In genomic region chr10:11237571-11237970, GRCh38 we compare ENCODE assay signal across 11 cellular contexts.
DNase-seq lines count a peak whose midpoint lies in the region; ATAC-seq and TF ChIP-seq lines count a peak whose summit lies in the region.
"Had no signal": no experiment of that assay in that cellular context is flagged by ENCODE, and none has a peak within 500 bp of the region (broad histone marks: within the 10 kb centered on the region; RNA-seq: fewer than 3 reads in every experiment).

No MANE protein-coding gene starts in this region.

- no peaks in the 10 kb centered on the region for H3K36me3 ChIP-seq in trophoblast cell (ENCODE audit: control insufficient read depth in 1 of 2, insufficient read depth in 2 of 2, low read length in 2 of 2)
- H3K36me3 ChIP-seq in mesendoderm (ENCODE audit: control insufficient read depth, insufficient read depth, low read length) = no peaks in the 10 kb centered on the region
- H3K36me3 ChIP-seq: ovary had no signal

- H3K79me1 ChIP-seq in H9 (ENCODE audit: insufficient read depth, low read depth, low read length, poor library complexity, severe bottlenecking) = no peaks in the 10 kb centered on the region
- H3K79me1 ChIP-seq in trophoblast cell (ENCODE audit: low read length) = no peaks in the 10 kb centered on the region
- H3K79me1 ChIP-seq in mesendoderm (ENCODE audit: low read length) = no peaks in the 10 kb centered on the region

- POLR2A ChIA-PET in activated CD4-positive, alpha-beta memory T cell treated with anti-CD3 and anti-CD28 coated beads, Interleukin-2, amount 10 ng/mL, durations not matched to agents 7 days and 5 days (lab: Charles Lee) = interaction anchor here (0.7 to 9.7 kb wide), 7 partner anchors 8 to 73 kb away, joined by 3 to 106 read pairs (median 7); no protein-coding TSS in a partner anchor

- H3K18ac ChIP-seq in H9 (ENCODE audit: insufficient read length, low read depth, low read length) (no peak overlapping the region), trophoblast cell (ENCODE audit: low read length) (no peak overlapping the region), mesendoderm (ENCODE audit: low read length) (no peak overlapping the region)

- no peak overlapping the region for H3K56ac ChIP-seq in H9 (ENCODE audit: insufficient read length, low read depth, low read length)
- no peak overlapping the region for H3K56ac ChIP-seq in mesendoderm (ENCODE audit: low read length)

- no peaks in the 10 kb centered on the region for H3K27me3 Mint-ChIP-seq in H9 (ENCODE audit: low read depth)
- no peaks in the 10 kb centered on the region for H3K27me3 Mint-ChIP-seq in activated CD4-positive, alpha-beta memory T cell treated with anti-CD3 and anti-CD28 coated beads, Interleukin-2, amount 10 ng/mL, durations not matched to agents 7 days and 5 days

- CTCF ChIA-PET in activated CD4-positive, alpha-beta memory T cell treated with anti-CD3 and anti-CD28 coated beads, Interleukin-2, amount 10 ng/mL, durations not matched to agents 7 days and 5 days (lab: Charles Lee) = interaction anchor here (4.5 kb wide), 1 partner anchor 11 kb away, joined by 21 read pairs; no protein-coding TSS in a partner anchor

- H3K27ac Mint-ChIP-seq in H9 = no peak overlapping the region
- peak overlapping the region; percentile 71 for H3K27ac Mint-ChIP-seq in activated CD4-positive, alpha-beta memory T cell treated with anti-CD3 and anti-CD28 coated beads, Interleukin-2, amount 10 ng/mL, durations not matched to agents 7 days and 5 days

- H2AFZ ChIP-seq in H9 (ENCODE audit: low read length) (no peak overlapping the region), trophoblast cell (ENCODE audit: insufficient read depth, low read length, poor library complexity) (no peak overlapping the region)

- H3K4me2 ChIP-seq in H9 (ENCODE audit: insufficient read depth, insufficient read length, low read length) (no peak overlapping the region), trophoblast cell (ENCODE audit: low read length) (no peak overlapping the region), mesendoderm (ENCODE audit: low read length) (no peak overlapping the region)

- H3K4ac ChIP-seq in H9 (ENCODE audit: low read depth, low read length) = no peak overlapping the region
- H3K4ac ChIP-seq in trophoblast cell (ENCODE audit: low read depth, low read length) = no peak overlapping the region
- H3K4ac ChIP-seq in mesendoderm (ENCODE audit: low read depth, low read length) = no peak overlapping the region

- H4K12ac ChIP-seq in trophoblast cell (ENCODE audit: low read depth, low read length) = no peak overlapping the region

- no peak overlapping the region for H3K4me3 Mint-ChIP-seq in H9
- H3K4me3 Mint-ChIP-seq in activated CD4-positive, alpha-beta memory T cell treated with anti-CD3 and anti-CD28 coated beads, Interleukin-2, amount 10 ng/mL, durations not matched to agents 7 days and 5 days = no peak overlapping the region

- ATAC-seq in GM18870 (IDR thresholded peaks at IDR 0.05; ENCODE audit: unreplicated experiment) (peak; percentile 32), GM18517 (IDR thresholded peaks at IDR 0.05; ENCODE audit: unreplicated experiment) (no peak)

- no peaks in the 10 kb centered on the region for H3K27me3 ChIP-seq in H9 (ENCODE audit: insufficient read depth, low read length)
- no peaks in the 10 kb centered on the region for H3K27me3 ChIP-seq in trophoblast cell (ENCODE audit: insufficient read depth, low read length)
- H3K27me3 ChIP-seq in mesendoderm (ENCODE audit: insufficient read depth, low read length, poor library complexity) = no peaks in the 10 kb centered on the region
- H3K27me3 ChIP-seq: ovary had no signal

- DNase-seq in H9 (no peak), trophoblast cell (no peak), mesendoderm (no peak), GOT3 (lab: John Stamatoyannopoulos, UW) (no peak), NCI-H524 treated with DMSO at 0.1 percent for 48 hours (lab: John Stamatoyannopoulos, UW) (no peak)
- peak; percentile 36 for DNase-seq in activated CD4-positive, alpha-beta memory T cell treated with anti-CD3 and anti-CD28 coated beads, Interleukin-2, amount 10 ng/mL, durations not matched to agents 7 days and 5 days
- DNase-seq: IMR-90, NCI-H226, ovary had no signal

- H4K91ac ChIP-seq in H9 (ENCODE audit: insufficient read length, low read depth, low read length) (no peak overlapping the region), trophoblast cell (ENCODE audit: low read depth, low read length) (no peak overlapping the region)

- H3K9me3 Mint-ChIP-seq in H9 = no peaks in the 10 kb centered on the region
- H3K9me3 Mint-ChIP-seq in activated CD4-positive, alpha-beta memory T cell treated with anti-CD3 and anti-CD28 coated beads, Interleukin-2, amount 10 ng/mL, durations not matched to agents 7 days and 5 days = no peaks in the 10 kb centered on the region

- peak overlapping the region; percentile 72 for H3K14ac ChIP-seq in H9 (ENCODE audit: insufficient read depth, low read length)
- no peak overlapping the region for H3K14ac ChIP-seq in trophoblast cell (ENCODE audit: low read length)

- H3K36me3 Mint-ChIP-seq in H9 (ENCODE audit: insufficient read depth in 1 of 3, low read depth in 3 of 3) = no peaks in the 10 kb centered on the region; a peak in 1 of 7 replicates
- peaks cover 80% of the 10 kb centered on the region for H3K36me3 Mint-ChIP-seq in activated CD4-positive, alpha-beta memory T cell treated with anti-CD3 and anti-CD28 coated beads, Interleukin-2, amount 10 ng/mL, durations not matched to agents 7 days and 5 days (ENCODE audit: low read depth)

- peaks cover 4% of the 10 kb centered on the region for H3K23me2 ChIP-seq in H9 (ENCODE audit: insufficient read length, low read depth, low read length, poor library complexity, severe bottlenecking)

- H3K27ac ChIP-seq in H9 (ENCODE audit: insufficient read length, low read depth, low read length) = no peak overlapping the region
- H3K27ac ChIP-seq in trophoblast cell (ENCODE audit: low read depth, low read length) = no peak overlapping the region
- H3K27ac ChIP-seq in mesendoderm (ENCODE audit: low read depth, low read length) = no peak overlapping the region
- H3K27ac ChIP-seq: ovary had no signal

- no peak overlapping the region for H2BK20ac ChIP-seq in H9 (ENCODE audit: low read depth, low read length, poor library complexity, severe bottlenecking)

- H2BK120ac ChIP-seq in H9 (ENCODE audit: low read depth, low read length, poor library complexity, severe bottlenecking) (no peak overlapping the region), trophoblast cell (ENCODE audit: insufficient read depth, low read length, poor library complexity) (no peak overlapping the region), mesendoderm (ENCODE audit: low read depth, low read length) (no peak overlapping the region)

- no peak overlapping the region for H2BK15ac ChIP-seq in H9 (ENCODE audit: low read depth, low read length)
- no peak overlapping the region for H2BK15ac ChIP-seq in mesendoderm (replicated peaks; ENCODE audit: low read depth)

- H3T11ph ChIP-seq in H9 (ENCODE audit: low read length) = no peak overlapping the region

- H3K4me1 ChIP-seq in H9 (ENCODE audit: insufficient read depth, low read length) (no peaks in the 10 kb centered on the region), trophoblast cell (ENCODE audit: control insufficient read depth in 1 of 2, insufficient read depth in 2 of 2, low read length in 2 of 2) (no peaks in the 10 kb centered on the region), mesendoderm (ENCODE audit: control insufficient read depth, low read depth, low read length) (no peaks in the 10 kb centered on the region)

- no peak overlapping the region for H3K9ac ChIP-seq in H9 (ENCODE audit: extremely low read depth, insufficient read length, low read length)
- H3K9ac ChIP-seq in trophoblast cell (ENCODE audit: low read length) = no peak overlapping the region
- H3K9ac ChIP-seq in mesendoderm (ENCODE audit: low read length) = no peak overlapping the region

- no peak for TF ChIP-seq CTCF in H9 (conservative IDR thresholded peaks at IDR 0.05)

- WGBS in H9 (ENCODE audit: extremely low coverage, insufficient read length, low lambda C conversion rate) = no CpG with 5 or more reads among the region's 7 CpGs
- no CpG with 5 or more reads among the region's 7 CpGs for WGBS in trophoblast cell (ENCODE audit: extremely low coverage, insufficient coverage, insufficient read length)
- no CpG with 5 or more reads among the region's 7 CpGs for WGBS in mesendoderm (ENCODE audit: extremely low coverage, insufficient coverage, low lambda C conversion rate)

- H2BK12ac ChIP-seq in H9 (ENCODE audit: insufficient read length, low read depth, low read length) = no peak overlapping the region
- H2BK12ac ChIP-seq in trophoblast cell (ENCODE audit: low read length) = no peak overlapping the region

- H4K5ac ChIP-seq in H9 (ENCODE audit: insufficient read length, low read depth, low read length) (no peak overlapping the region), mesendoderm (ENCODE audit: low read length) (no peak overlapping the region)

- H4K20me1 ChIP-seq in H9 (ENCODE audit: control insufficient read depth, insufficient read depth, insufficient read length) = no peaks in the 10 kb centered on the region

- H3K23ac ChIP-seq in H9 (ENCODE audit: insufficient read length, low read depth, low read length) = no peak overlapping the region
- peak overlapping the region; percentile 5 for H3K23ac ChIP-seq in trophoblast cell (ENCODE audit: low read length)
- no peak overlapping the region for H3K23ac ChIP-seq in mesendoderm (ENCODE audit: low read length)

- H2BK5ac ChIP-seq in H9 (ENCODE audit: insufficient read length, low read length) (no peak overlapping the region), trophoblast cell (ENCODE audit: low read depth, low read length, poor library complexity) (no peak overlapping the region), mesendoderm (ENCODE audit: low read length) (no peak overlapping the region)

- peaks cover 0 to 1% of the 10 kb centered on the region in 2 experiments; a peak in 1 of 4 replicates for H3K4me1 Mint-ChIP-seq in H9
- peaks cover 90% of the 10 kb centered on the region for H3K4me1 Mint-ChIP-seq in activated CD4-positive, alpha-beta memory T cell treated with anti-CD3 and anti-CD28 coated beads, Interleukin-2, amount 10 ng/mL, durations not matched to agents 7 days and 5 days

- H3K4me3 ChIP-seq in trophoblast cell (ENCODE audit: low read depth, low read length) = no peak overlapping the region
- no peak overlapping the region for H3K4me3 ChIP-seq in mesendoderm (ENCODE audit: low read length)
- H3K4me3 ChIP-seq: ovary had no signal

- H4K8ac ChIP-seq in H9 (replicated peaks; ENCODE audit: insufficient read length, low read depth, low read length) (no peak overlapping the region), trophoblast cell (ENCODE audit: low read depth, low read length) (no peak overlapping the region), mesendoderm (ENCODE audit: low read depth, low read length) (no peak overlapping the region)

- H3K9me3 ChIP-seq in H9 (ENCODE audit: control insufficient read depth, low read depth, low read length) = no peaks in the 10 kb centered on the region
- H3K9me3 ChIP-seq in trophoblast cell (ENCODE audit: insufficient read depth, low read depth, low read length) = no peaks in the 10 kb centered on the region
- H3K9me3 ChIP-seq: ovary had no signal

- H2AK5ac ChIP-seq in H9 (ENCODE audit: insufficient read length, low read length) (no peak overlapping the region), trophoblast cell (ENCODE audit: low read length) (no peak overlapping the region), mesendoderm (ENCODE audit: low read length) (no peak overlapping the region)

- no peaks in the 10 kb centered on the region for H3K79me2 ChIP-seq in H9 (ENCODE audit: insufficient read depth, low read length)
- no peaks in the 10 kb centered on the region for H3K79me2 ChIP-seq in trophoblast cell (ENCODE audit: control insufficient read depth, insufficient read depth, low read length, poor library complexity)
- H3K79me2 ChIP-seq in mesendoderm (ENCODE audit: control insufficient read depth, insufficient read depth, low read length) = no peaks in the 10 kb centered on the region
